Comparison of ENCODE assay signal across 17 cellular contexts in the genomic region with DNA sequence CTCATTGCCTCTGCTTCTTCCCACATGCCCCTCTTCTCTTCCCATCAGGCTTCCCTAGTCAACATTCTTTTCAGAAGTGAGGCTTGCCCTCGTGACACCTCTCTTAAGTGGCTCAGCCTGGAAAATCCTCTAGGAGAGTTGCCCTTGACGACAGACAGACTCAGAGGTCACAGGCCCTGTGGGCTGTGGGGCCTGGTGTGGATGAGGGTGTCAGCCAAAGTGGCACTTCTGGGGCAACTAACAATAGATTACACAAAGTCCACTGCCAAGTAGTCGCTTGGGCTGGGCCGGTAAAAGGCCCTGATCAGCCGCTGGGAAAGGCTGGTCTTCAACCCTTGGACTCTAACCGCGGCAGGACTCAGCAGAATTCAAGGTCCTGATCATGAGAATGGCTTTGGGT. TPM values are rescaled to one million over a fixed set of nuclear protein-coding genes. Genes with fewer than 3 reads are reported as not detected.
DNase-seq lines count a peak whose midpoint lies in the region; ATAC-seq and TF ChIP-seq lines count a peak whose summit lies in the region.
"Had no signal": no experiment of that assay in that cellular context is flagged by ENCODE, and none has a peak within 500 bp of the region (broad histone marks: within the 10 kb centered on the region; RNA-seq: fewer than 3 reads in every experiment).

No MANE protein-coding gene starts in this region.

- 71% methylated on average over 7 of the region's 7 CpGs for WGBS in right cardiac atrium
- WGBS in upper lobe of left lung, 2 donors, result 61 to 82% methylated on average over 7 of the region's 7 CpGs

- TF ChIP-seq EP300 in upper lobe of left lung (IDR thresholded peaks at IDR 0.05), result peak in 3 of 4 donors; percentile 32 to 94 (median 69)

- intact Hi-C loops in right cardiac atrium (cut with DNase I), result no loop called here
- intact Hi-C loops in mucosa of descending colon (cut with DNase I, micrococcal nuclease), result no loop called here

- TF ChIP-seq CTCF in mucosa of descending colon (IDR thresholded peaks at IDR 0.05), result no peak
- TF ChIP-seq CTCF in upper lobe of left lung (IDR thresholded peaks at IDR 0.05), result no peak

- peak; percentile 74 to 78 for ATAC-seq in right cardiac atrium
- ATAC-seq in mucosa of descending colon, result peak; percentile 67
- peak; percentile 47 to 75 for ATAC-seq in upper lobe of left lung (ENCODE audit: low FRiP score in 2 of 2)
- ATAC-seq in HG02588 (IDR thresholded peaks at IDR 0.05; ENCODE audit: unreplicated experiment), result no peak
- ATAC-seq: activated naive CD4-positive, alpha-beta T cell treated with anti-CD3 and anti-CD28 coated beads, Interleukin-2, amount 50 U/mL, for 72 hours; activated T-cell treated with anti-CD3 and anti-CD28 coated beads, Interleukin-2, amount 50 U/mL, for 72 hours; natural killer cell treated with Interleukin-12 subunit alpha and Interleukin-12 subunit beta and Interleukin-15 and Interleukin-18, amount 100 ng/mL, for 72 hours; stimulated activated naive CD8-positive, alpha-beta T cell treated with anti-CD3 and anti-CD28 coated beads, Interleukin-15, Interleukin-2, amounts not matched to agents 100 U/mL and 50 U/mL, for 24 hours had no signal

- H3K36me3 ChIP-seq in mucosa of descending colon (ENCODE audit: low read depth) (no peaks in the 10 kb centered on the region), upper lobe of left lung (no peaks in the 10 kb centered on the region)

- H3K4me1 ChIP-seq in right cardiac atrium (ENCODE audit: control insufficient read depth, insufficient read depth, low read length) (no peaks in the 10 kb centered on the region), mucosa of descending colon (ENCODE audit: low read depth) (no peaks in the 10 kb centered on the region), upper lobe of left lung (peaks cover 0 to 14% (median 5%) of the 10 kb centered on the region in 4 donors)

- TF ChIP-seq POLR2A in upper lobe of left lung (IDR thresholded peaks at IDR 0.05), result peak in 1 of 4 donors; percentile 30

- H3K27ac ChIP-seq in right cardiac atrium (ENCODE audit: low read length) (no peak overlapping the region), upper lobe of left lung (peak overlapping the region in 3 of 4 donors; percentile 70 to 77 (median 75))
- H3K27ac ChIP-seq: 22Rv1 had no signal

- DNase-seq in DMS53 (lab: John Stamatoyannopoulos, UW), result peak; percentile 16
- no peak for DNase-seq in DMS53 treated with DMSO at 0.1 percent for 48 hours (lab: John Stamatoyannopoulos, UW; ENCODE audit: unreplicated experiment)
- DNase-seq in right cardiac atrium, result peak in 2 of 3 donors; percentile 55
- peak in 2 of 3 donors; percentile 27 to 34 for DNase-seq in mucosa of descending colon
- DNase-seq in upper lobe of left lung, result peak in 1 of 2 donors; percentile 88
- no peak for DNase-seq in DMS79 (lab: John Stamatoyannopoulos, UW)
- no peak for DNase-seq in NCI-H748 treated with DMSO at 0.1 percent for 48 hours (lab: John Stamatoyannopoulos, UW)
- DNase-seq: activated T-cell treated with anti-CD3 and anti-CD28 coated beads, Interleukin-2, amount 50 U/mL, for 72 hours; head of caudate nucleus; posterior cingulate gyrus; stimulated activated naive CD8-positive, alpha-beta T cell treated with anti-CD3 and anti-CD28 coated beads, Interleukin-15, Interleukin-2, amounts not matched to agents 100 U/mL and 50 U/mL, for 24 hours; SW 1271; trophoblast cell had no signal

- H3K4me3 ChIP-seq in right cardiac atrium (ENCODE audit: low read length), result no peak overlapping the region
- H3K4me3 ChIP-seq in mucosa of descending colon, result no peak overlapping the region
- H3K4me3 ChIP-seq in upper lobe of left lung, result no peak overlapping the region

- H3K27me3 ChIP-seq in right cardiac atrium (ENCODE audit: control insufficient read depth, insufficient read depth) (no peaks in the 10 kb centered on the region), upper lobe of left lung (no peaks in the 10 kb centered on the region)

- H3K9me3 ChIP-seq in right cardiac atrium (ENCODE audit: control insufficient read depth, low read length) (no peaks in the 10 kb centered on the region), mucosa of descending colon (no peaks in the 10 kb centered on the region), upper lobe of left lung (no peaks in the 10 kb centered on the region)

RNA-seq across cellular contexts. Expression of a gene that starts 33.7 kb away (rescaled TPM):
- total RNA-seq in right cardiac atrium, result 10 to 100 TPM; 22.6 to 26.5 (median 23.6) TPM
- polyA plus RNA-seq in right cardiac atrium, result 17.7 TPM
- total RNA-seq in mucosa of descending colon, result 10 to 100 TPM; 16.2 to 30.7 (median 19.9) TPM
- total RNA-seq in upper lobe of left lung, result 10 to 100 TPM; 20.3 to 37.2 (median 30.6) TPM

RNA-seq across cellular contexts. Expression of a gene that starts 48.1 kb away (rescaled TPM):
- total RNA-seq in right cardiac atrium (100 to 1,000 TPM; 104 to 128 (median 106) TPM), mucosa of descending colon (100 to 1,000 TPM; 108 to 142 (median 112) TPM), upper lobe of left lung (100 to 1,000 TPM in 4 of 6 donors, 10 to 100 TPM in 2; 81.7 to 258 (median 114) TPM)
- 39.1 TPM for polyA plus RNA-seq in right cardiac atrium

Comparison
In these comparisons a context has a peak if more than half of its experiments do, and no peak if none do; other contexts are left out.
1. DNase-seq: peak in DMS53 (single experiment), right cardiac atrium (2 of 3) and mucosa of descending colon (2 of 3); none in DMS53 treated with DMSO at 0.1 percent for 48 hours (single experiment), DMS79 (single experiment) and NCI-H748 treated with DMSO at 0.1 percent for 48 hours (single experiment).